In genomic region chr2:98548920-98549818, GRCh38 we compare ENCODE assay signal across 11 cellular contexts. TPM values are rescaled to one million over a fixed set of nuclear protein-coding genes. Genes with fewer than 3 reads are reported as not detected.
DNase-seq lines count a peak whose midpoint lies in the region; ATAC-seq lines count a peak whose summit lies in the region.
"Had no signal": no experiment of that assay in that cellular context is flagged by ENCODE, and none has a peak within 500 bp of the region (broad histone marks: within the 10 kb centered on the region; RNA-seq: fewer than 3 reads in every experiment).

No MANE protein-coding gene starts in this region.

- H3K4me3 Mint-ChIP-seq in naive thymus-derived CD8-positive, alpha-beta T cell = peak overlapping the region in 1 of 10 donors; percentile 39

- no peak for DNase-seq in naive thymus-derived CD8-positive, alpha-beta T cell
- DNase-seq in amniotic stem cell (lab: John Stamatoyannopoulos, UW) (no peak), MG63 (no peak)
- DNase-seq: GF-D8, hippocampal formation, NCI-H2081 treated with DMSO at 0.1 percent for 48 hours had no signal

- peaks cover 0 to 93% (median 25%) of the 10 kb centered on the region in 3 donors for H3K36me3 Mint-ChIP-seq in naive thymus-derived CD8-positive, alpha-beta T cell

- no peak overlapping the region for H3K4me3 ChIP-seq in MG63

- peaks cover 5% of the 10 kb centered on the region for H3K36me3 ChIP-seq in MG63

- peak overlapping the region; percentile 46 to 88 (median 73) for H3K27ac Mint-ChIP-seq in naive thymus-derived CD8-positive, alpha-beta T cell

- no peaks in the 10 kb centered on the region for H3K27me3 ChIP-seq in MG63

- ATAC-seq in GM18909 (IDR thresholded peaks at IDR 0.05; ENCODE audit: poor library complexity, unreplicated experiment) (peak; percentile 57), GM21526 (IDR thresholded peaks at IDR 0.05; ENCODE audit: low FRiP score, unreplicated experiment) (peak; percentile 50), HG03571 (IDR thresholded peaks at IDR 0.05; ENCODE audit: unreplicated experiment) (peak; percentile 52), GM21367 (IDR thresholded peaks at IDR 0.05; ENCODE audit: unreplicated experiment) (no peak)
- ATAC-seq in naive thymus-derived CD8-positive, alpha-beta T cell = peak; percentile 25 to 28
- ATAC-seq: Panc1 had no signal

- H3K4me1 Mint-ChIP-seq in naive thymus-derived CD8-positive, alpha-beta T cell = peaks cover 35 to 73% (median 53%) of the 10 kb centered on the region in 4 donors

- no peaks in the 10 kb centered on the region for H3K9me3 Mint-ChIP-seq in naive thymus-derived CD8-positive, alpha-beta T cell

- no peaks in the 10 kb centered on the region for H3K27me3 Mint-ChIP-seq in naive thymus-derived CD8-positive, alpha-beta T cell

- H3K9me3 ChIP-seq in MG63 = no peaks in the 10 kb centered on the region

- POLR2A ChIA-PET in naive thymus-derived CD8-positive, alpha-beta T cell (lab: Charles Lee) = no interaction called here

RNA-seq across cellular contexts. Expression of gene COA5, which starts 59.1 kb away (rescaled TPM):
- total RNA-seq in naive thymus-derived CD8-positive, alpha-beta T cell = 10 to 100 TPM; 44.9 to 48.6 TPM
- polyA plus RNA-seq in naive thymus-derived CD8-positive, alpha-beta T cell = 10 to 100 TPM; 29.8 to 43.8 (median 42.4) TPM
- total RNA-seq in MG63 (2014; rRNA removed; shearing (Covaris generic); ENCODE audit: low replicate concordance) = 28.1 and 42.9 TPM in 2 replicates

RNA-seq across cellular contexts. Expression of gene UNC50, which starts 59.2 kb away (rescaled TPM):
- total RNA-seq in naive thymus-derived CD8-positive, alpha-beta T cell = 10 to 100 TPM; 41.3 to 45.1 TPM
- polyA plus RNA-seq in naive thymus-derived CD8-positive, alpha-beta T cell = 10 to 100 TPM; 32.1 to 41.7 (median 36.3) TPM
- total RNA-seq in MG63 (2014; rRNA removed; shearing (Covaris generic); ENCODE audit: low replicate concordance) = 31.5 and 54.3 TPM in 2 replicates
